28 cellular contexts compared by ENCODE assay signal in genomic region chr17:81913394-81914102, GRCh38. TPM values are rescaled to one million over a fixed set of nuclear protein-coding genes. Genes with fewer than 3 reads are reported as not detected.
A peak's percentile ranks its signal among the peaks of the same experiment; 100 is the strongest.
DNase-seq lines count a peak whose midpoint lies in the region; ATAC-seq, FAIRE-seq and TF ChIP-seq lines count a peak whose summit lies in the region.
"Had no signal": no experiment of that assay in that cellular context is flagged by ENCODE, and none has a peak within 500 bp of the region (broad histone marks: within the 10 kb centered on the region; RNA-seq: fewer than 3 reads in every experiment).

No MANE protein-coding gene starts in this region.

- no peak overlapping the region for H3K4me3 ChIP-seq in keratinocyte (ENCODE audit: control insufficient read depth in 2 of 3, extremely low read depth in 1 of 3, insufficient read depth in 2 of 3, low read depth in 1 of 3, low read length in 3 of 3)
- H3K4me3 ChIP-seq: colonic mucosa, ovary, spleen had no signal

- H3K27ac Mint-ChIP-seq in Calu3 (ENCODE audit: unreplicated experiment) (peak overlapping the region; percentile 80), T-helper 17 cell (peak overlapping the region; percentile 54)

- intact Hi-C loops in Calu3 (cut with micrococcal nuclease; ENCODE audit: unreplicated experiment), result no loop called here

- H3K36me3 ChIP-seq in keratinocyte (ENCODE audit: control insufficient read depth in 2 of 2, extremely low read depth in 1 of 2, insufficient read depth in 2 of 2, low read length in 2 of 2), result peaks cover 22 to 27% of the 10 kb centered on the region in 2 experiments
- H3K36me3 ChIP-seq: ovary had no signal

- peaks cover 7% of the 10 kb centered on the region for H3K9me1 ChIP-seq in keratinocyte (ENCODE audit: control insufficient read depth, extremely low read depth, insufficient read depth, low read length)

- no peak for ATAC-seq in T-helper 17 cell
- no peak for ATAC-seq in GM18861 (IDR thresholded peaks at IDR 0.05; ENCODE audit: unreplicated experiment)
- ATAC-seq: left cardiac atrium had no signal

- H3K4me2 ChIP-seq in keratinocyte (ENCODE audit: control insufficient read depth, extremely low read depth, insufficient read depth, low read depth, low read length), result no peak overlapping the region

- no peak for TF ChIP-seq CTCF in Calu3 (IDR thresholded peaks at IDR 0.05; ENCODE audit: unreplicated experiment)
- TF ChIP-seq CTCF in keratinocyte (optimal IDR thresholded peaks at IDR 0.05 in 1 of 3, IDR thresholded peaks at IDR 0.05 in 1 of 3, conservative IDR thresholded peaks at IDR 0.05 in 1 of 3; ENCODE audit: extremely low read depth in 1 of 3, insufficient read depth in 2 of 3, low read length in 3 of 3), result no peak

- CTCF ChIA-PET in Calu3 (lab: Charles Lee), result interaction anchor here (0.5 to 1.2 kb wide), 3 partner anchors 13 to 884 kb away, joined by 4 to 5 read pairs (median 4); partner anchors contain the start of genes ALYREF and ANAPC11

- no peaks in the 10 kb centered on the region for H3K9me3 ChIP-seq in T-helper 17 cell (ENCODE audit: control insufficient read depth, low read length, poor library complexity, severe bottlenecking)
- H3K9me3 ChIP-seq in keratinocyte (ENCODE audit: control insufficient read depth, low read depth, low read length), result no peaks in the 10 kb centered on the region
- H3K9me3 ChIP-seq: colonic mucosa, ovary, spleen had no signal

- no peak overlapping the region for H3K9ac ChIP-seq in keratinocyte (ENCODE audit: control insufficient read depth, extremely low read depth, insufficient read depth, low read length)

- H2AFZ ChIP-seq in keratinocyte (ENCODE audit: control insufficient read depth, low read length), result no peak overlapping the region

- H3K4me1 ChIP-seq in keratinocyte (ENCODE audit: control insufficient read depth, extremely low read depth, insufficient read depth, low read length), result peaks cover 36% of the 10 kb centered on the region

- dilution Hi-C loops in keratinocyte (cut with MboI; ENCODE audit: extremely low pct_ligation_motif_present, low sequenced_read_pairs), result no loop called here

- H3K27me3 Mint-ChIP-seq in Calu3 (ENCODE audit: unreplicated experiment), result no peaks in the 10 kb centered on the region
- H3K27me3 Mint-ChIP-seq in T-helper 17 cell, result no peaks in the 10 kb centered on the region
- H3K27me3 Mint-ChIP-seq: activated naive CD8-positive, alpha-beta T cell treated with anti-CD3 and anti-CD28 coated beads, Interleukin-2, amount 10 ng/mL, durations not matched to agents 7 days and 5 days; CD4-positive, alpha-beta memory T cell had no signal

- DNase-seq in Calu3, result no peak
- DNase-seq in T-helper 17 cell, result no peak
- DNase-seq in keratinocyte (ENCODE audit: low read depth, low spot score), result no peak
- no peak for DNase-seq in NCI-H82 (lab: John Stamatoyannopoulos, UW)
- DNase-seq in AG20443 (ENCODE audit: low spot score), result no peak
- DNase-seq: activated CD8-positive, alpha-beta memory T cell treated with anti-CD3 and anti-CD28 coated beads, Interleukin-2, amount 50 U/mL, for 48 hours; activated naive CD8-positive, alpha-beta T cell treated with anti-CD3 and anti-CD28 coated beads, Interleukin-2, amount 10 ng/mL, durations not matched to agents 7 days and 5 days; CD4-positive, alpha-beta memory T cell; colonic mucosa; DMS153; GDM1; glutamatergic neuron; H7; left cardiac atrium; mesenchymal stem cell; MM.1S; NCI-H1417 treated with DMSO at 0.1 percent for 48 hours; NCI-H446 treated with DMSO at 0.1 percent for 48 hours; NK-92 treated with Interleukin-12 subunit alpha and Interleukin-12 subunit beta, amount 100 ng/mL, for 24 hours; ovary; stimulated activated CD4-positive, alpha-beta T cell treated with anti-CD3 and anti-CD28 coated beads, Interleukin-4, amount 100 ng/mL, for 24 hours; stimulated activated naive CD4-positive, alpha-beta T cell treated with Interleukin-2 at 50 U/mL for 16 hours; WERI-Rb-1 had no signal

- no TSS peak for BruUV-seq in Calu3 (replicated peaks; lab: Mats Ljungman, UMichigan)

- no peaks in the 10 kb centered on the region for H3K9me3 Mint-ChIP-seq in Calu3 (ENCODE audit: low read depth, unreplicated experiment)
- H3K9me3 Mint-ChIP-seq: activated naive CD8-positive, alpha-beta T cell treated with anti-CD3 and anti-CD28 coated beads, Interleukin-2, amount 10 ng/mL, durations not matched to agents 7 days and 5 days; CD4-positive, alpha-beta memory T cell had no signal

- peaks cover 83% of the 10 kb centered on the region for H3K36me3 Mint-ChIP-seq in Calu3 (ENCODE audit: insufficient read depth, unreplicated experiment)
- H3K36me3 Mint-ChIP-seq in T-helper 17 cell (ENCODE audit: low read depth), result peaks cover 4% of the 10 kb centered on the region

- H3K4me1 Mint-ChIP-seq in Calu3 (ENCODE audit: low read depth, unreplicated experiment), result peaks cover 52% of the 10 kb centered on the region
- peaks cover 25% of the 10 kb centered on the region for H3K4me1 Mint-ChIP-seq in T-helper 17 cell

- no peak for FAIRE-seq in keratinocyte (lab: Jason Lieb, UNC)
- FAIRE-seq: endometrium, GM18507, RCC 7860 had no signal

- H3K27ac ChIP-seq in keratinocyte (ENCODE audit: control insufficient read depth, insufficient read depth, low read length), result peak overlapping the region; percentile 2
- H3K27ac ChIP-seq: colonic mucosa, ovary, spleen, WERI-Rb-1 had no signal

- no peak overlapping the region for H3K4me3 Mint-ChIP-seq in Calu3 (ENCODE audit: low read depth, unreplicated experiment)
- H3K4me3 Mint-ChIP-seq in T-helper 17 cell, result peak overlapping the region; percentile 12
- H3K4me3 Mint-ChIP-seq: activated naive CD8-positive, alpha-beta T cell treated with anti-CD3 and anti-CD28 coated beads, Interleukin-2, amount 10 ng/mL, durations not matched to agents 7 days and 5 days had no signal

- H4K20me1 ChIP-seq in keratinocyte (ENCODE audit: control insufficient read depth, extremely low read depth, insufficient read depth, low read length), result peaks cover 7% of the 10 kb centered on the region

- no peaks in the 10 kb centered on the region for H3K27me3 ChIP-seq in keratinocyte (ENCODE audit: control insufficient read depth, extremely low read depth, insufficient read depth, low read length)
- H3K27me3 ChIP-seq: colonic mucosa, ovary, spleen had no signal

- H3K79me2 ChIP-seq in keratinocyte (ENCODE audit: control insufficient read depth, insufficient read depth, low read length), result peaks cover 34% of the 10 kb centered on the region

RNA-seq across cellular contexts. Expression of gene PCYT2, which starts 2.3 kb away (rescaled TPM):
- total RNA-seq in Calu3 (2022), result 58.4 and 60.9 TPM in 2 replicates
- total RNA-seq in T-helper 17 cell, result 10 to 100 TPM; 21.6 to 26.0 TPM
- polyA plus RNA-seq in keratinocyte, result 38.1 to 47.6 TPM (median 45.8 TPM) in 3 replicates
- 20.0 TPM for polyA plus RNA-seq in keratinocyte (2011; ENCODE audit: low read depth)
- polyA plus RNA-seq in keratinocyte (2011; cell fraction: cytosol; rRNA removed), result 27.1 and 44.7 TPM in 2 replicates
- polyA plus RNA-seq in keratinocyte (2011; cell fraction: nucleus; rRNA removed), result 47.6 and 52.5 TPM in 2 replicates
- 19.5 and 47.4 TPM in 2 replicates for polyA plus RNA-seq in keratinocyte (2012; ENCODE audit: low replicate concordance)
- 42.2 to 60.4 TPM (median 44.2 TPM) in 3 replicates for polyA minus RNA-seq in keratinocyte
- polyA minus RNA-seq in keratinocyte (2011; cell fraction: cytosol; rRNA and poly(A)+ RNA removed), result 34.7 TPM
- 29.9 and 33.6 TPM in 2 replicates for polyA minus RNA-seq in keratinocyte (2011; cell fraction: nucleus; rRNA and poly(A)+ RNA removed)

RNA-seq across cellular contexts. Expression of gene SIRT7, which starts 4.4 kb away (rescaled TPM):
- total RNA-seq in Calu3 (2022) (50.3 and 56.0 TPM in 2 replicates), T-helper 17 cell (10 to 100 TPM; 48.9 to 58.2 TPM)
- polyA plus RNA-seq in keratinocyte, result 6.9 to 11.9 TPM (median 7.4 TPM) in 3 replicates
- polyA plus RNA-seq in keratinocyte (2011; ENCODE audit: low read depth), result 18.2 TPM
- polyA plus RNA-seq in keratinocyte (2011; cell fraction: cytosol; rRNA removed), result 4.3 and 10.1 TPM in 2 replicates
- polyA plus RNA-seq in keratinocyte (2011; cell fraction: nucleus; rRNA removed), result 31.5 and 36.6 TPM in 2 replicates
- 16.7 and 29.6 TPM in 2 replicates for polyA plus RNA-seq in keratinocyte (2012; ENCODE audit: low replicate concordance)
- 22.1 to 28.0 TPM (median 25.2 TPM) in 3 replicates for polyA minus RNA-seq in keratinocyte
- polyA minus RNA-seq in keratinocyte (2011; cell fraction: cytosol; rRNA and poly(A)+ RNA removed), result 9.4 TPM
- polyA minus RNA-seq in keratinocyte (2011; cell fraction: nucleus; rRNA and poly(A)+ RNA removed), result 20.8 and 28.7 TPM in 2 replicates

RNA-seq across cellular contexts. Expression of gene NPB, which starts 11.5 kb away (rescaled TPM):
- total RNA-seq in Calu3 (2022) (0.27 and 0.47 TPM in 2 replicates), T-helper 17 cell (not detected)
- 0.07 TPM in 1 of 3 replicates, not detected in the others for polyA plus RNA-seq in keratinocyte
- polyA plus RNA-seq in keratinocyte (2011; ENCODE audit: low read depth), result not detected
- 0.06 TPM in 1 of 2 replicates, not detected in the other for polyA plus RNA-seq in keratinocyte (2011; cell fraction: cytosol; rRNA removed)
- not detected in 2 replicates for polyA plus RNA-seq in keratinocyte (2011; cell fraction: nucleus; rRNA removed)
- not detected in 2 replicates for polyA plus RNA-seq in keratinocyte (2012; ENCODE audit: low replicate concordance)
- not detected in 3 replicates for polyA minus RNA-seq in keratinocyte
- not detected for polyA minus RNA-seq in keratinocyte (2011; cell fraction: cytosol; rRNA and poly(A)+ RNA removed)
- polyA minus RNA-seq in keratinocyte (2011; cell fraction: nucleus; rRNA and poly(A)+ RNA removed), result not detected in 2 replicates
- polyA plus RNA-seq: CD4-positive, alpha-beta memory T cell had no signal

RNA-seq across cellular contexts. Expression of gene MAFG, which starts 14.0 kb away (rescaled TPM):
- total RNA-seq in Calu3 (2022) (36.1 and 37.9 TPM in 2 replicates), T-helper 17 cell (10 to 100 TPM; 15.4 to 23.0 TPM)
- 8.3 to 12.1 TPM (median 9.4 TPM) in 3 replicates for polyA plus RNA-seq in keratinocyte
- 13.3 TPM for polyA plus RNA-seq in keratinocyte (2011; ENCODE audit: low read depth)
- 8.2 and 9.7 TPM in 2 replicates for polyA plus RNA-seq in keratinocyte (2011; cell fraction: cytosol; rRNA removed)
- polyA plus RNA-seq in keratinocyte (2011; cell fraction: nucleus; rRNA removed), result 43.0 and 46.6 TPM in 2 replicates
- 10.2 and 21.0 TPM in 2 replicates for polyA plus RNA-seq in keratinocyte (2012; ENCODE audit: low replicate concordance)
- 6.7 to 18.1 TPM (median 6.7 TPM) in 3 replicates for polyA minus RNA-seq in keratinocyte
- polyA minus RNA-seq in keratinocyte (2011; cell fraction: cytosol; rRNA and poly(A)+ RNA removed), result 6.5 TPM
- polyA minus RNA-seq in keratinocyte (2011; cell fraction: nucleus; rRNA and poly(A)+ RNA removed), result 8.4 and 9.5 TPM in 2 replicates

RNA-seq across cellular contexts. Expression of gene ANAPC11, which starts 22.0 kb away (rescaled TPM):
- 110 and 113 TPM in 2 replicates for total RNA-seq in Calu3 (2022)
- total RNA-seq in T-helper 17 cell, result 10 to 100 TPM; 32.8 to 36.2 TPM
- 195 to 269 TPM (median 230 TPM) in 3 replicates for polyA plus RNA-seq in keratinocyte
- polyA plus RNA-seq in keratinocyte (2011; ENCODE audit: low read depth), result 222 TPM
- 116 and 309 TPM in 2 replicates for polyA plus RNA-seq in keratinocyte (2011; cell fraction: cytosol; rRNA removed)
- 82.3 and 85.9 TPM in 2 replicates for polyA plus RNA-seq in keratinocyte (2011; cell fraction: nucleus; rRNA removed)
- polyA plus RNA-seq in keratinocyte (2012; ENCODE audit: low replicate concordance), result 183 and 209 TPM in 2 replicates
- polyA minus RNA-seq in keratinocyte, result 42.9 to 62.8 TPM (median 44.0 TPM) in 3 replicates
- 130 TPM for polyA minus RNA-seq in keratinocyte (2011; cell fraction: cytosol; rRNA and poly(A)+ RNA removed)
- 15.6 and 17.4 TPM in 2 replicates for polyA minus RNA-seq in keratinocyte (2011; cell fraction: nucleus; rRNA and poly(A)+ RNA removed)
